18 cellular contexts compared by ENCODE assay signal in genomic region chr19:3248728-3249315, GRCh38. TPM values are rescaled to one million over a fixed set of nuclear protein-coding genes. Genes with fewer than 3 reads are reported as not detected.
"Had no signal": no experiment of that assay in that cellular context is flagged by ENCODE, and none has a peak within 500 bp of the region (broad histone marks: within the 10 kb centered on the region; RNA-seq: fewer than 3 reads in every experiment).

No MANE protein-coding gene starts in this region.

- DNase-seq: effector memory CD8-positive, alpha-beta T cell; gastrocnemius medialis; heart right ventricle; islet precursor cell; mammary epithelial cell; naive thymus-derived CD4-positive, alpha-beta T cell; nephron progenitor cell; psoas muscle; retina; spleen; stimulated activated CD4-positive, alpha-beta T cell treated with anti-CD3 and anti-CD28 coated beads, Interleukin-4, amount 100 ng/mL, for 24 hours; upper lobe of right lung had no signal

- H3K9me3 ChIP-seq: neutrophil, upper lobe of right lung had no signal

- ATAC-seq: effector memory CD8-positive, alpha-beta T cell; gastrocnemius medialis; left lobe of liver; sciatic nerve; upper lobe of right lung had no signal

- H3K4me1 ChIP-seq: esophagus muscularis mucosa, gastrocnemius medialis, heart right ventricle, psoas muscle, spleen, tibial nerve, upper lobe of right lung had no signal

- H3K36me3 ChIP-seq: esophagus muscularis mucosa, gastrocnemius medialis, heart right ventricle, neutrophil, spleen, tibial nerve, upper lobe of right lung had no signal

- H3K27me3 ChIP-seq: neutrophil had no signal

- H3K4me3 ChIP-seq: esophagus muscularis mucosa, gastrocnemius medialis, heart right ventricle, psoas muscle, spleen, tibial nerve, upper lobe of right lung had no signal

- H3K27ac ChIP-seq: epithelial cell of prostate, esophagus muscularis mucosa, gastrocnemius medialis, heart right ventricle, neutrophil, psoas muscle, spleen, tibial nerve, upper lobe of right lung had no signal

RNA-seq across cellular contexts. Expression of gene CELF5, which starts 24.4 kb away (rescaled TPM):
- polyA plus RNA-seq: heart right ventricle; naive thymus-derived CD4-positive, alpha-beta T cell had no signal
